In genomic region chrX:136182394-136182793, GRCh38 we compare ENCODE assay signal across 26 cellular contexts. TPM values are rescaled to one million over a fixed set of nuclear protein-coding genes. Genes with fewer than 3 reads are reported as not detected.
DNase-seq lines count a peak whose midpoint lies in the region; ATAC-seq, FAIRE-seq and TF ChIP-seq lines count a peak whose summit lies in the region.
"Had no signal": no experiment of that assay in that cellular context is flagged by ENCODE, and none has a peak within 500 bp of the region (broad histone marks: within the 10 kb centered on the region; RNA-seq: fewer than 3 reads in every experiment).

No MANE protein-coding gene starts in this region.

- TF ChIP-seq POLR2A in transverse colon (IDR thresholded peaks at IDR 0.05) (no peak), HepG2 (IDR thresholded peaks at IDR 0.05; ENCODE audit: insufficient read depth in 1 of 2, low read depth in 2 of 2, low read length in 2 of 2) (no peak)

- TF ChIP-seq CTCF in coronary artery (IDR thresholded peaks at IDR 0.05): no peak
- TF ChIP-seq CTCF in transverse colon (IDR thresholded peaks at IDR 0.05): no peak
- TF ChIP-seq CTCF in HepG2 (CRISPR knock-in tag; IDR thresholded peaks at IDR 0.05): no peak

- H3K36me3 ChIP-seq in transverse colon (no peaks in the 10 kb centered on the region), HepG2 (replicated peaks in 1 of 2; ENCODE audit: control insufficient read depth in 1 of 2, insufficient read depth in 2 of 2, low read length in 2 of 2) (no peaks in the 10 kb centered on the region)
- H3K36me3 ChIP-seq: adrenal gland, BLaER1, lower lobe of right lung had no signal

- TF ChIP-seq EP300 in transverse colon (IDR thresholded peaks at IDR 0.05; ENCODE audit: low read depth) (no peak), HepG2 (IDR thresholded peaks at IDR 0.05; ENCODE audit: low read depth in 2 of 2, low read length in 2 of 2) (no peak), HepG2 (CRISPR knock-in tag; IDR thresholded peaks at IDR 0.05; ENCODE audit: borderline replicate concordance) (no peak)

- peak; percentile 39 for ATAC-seq in left ventricle myocardium superior
- peak; percentile 59 for ATAC-seq in sciatic nerve
- no peak for ATAC-seq in HepG2
- ATAC-seq: activated CD8-positive, alpha-beta T cell treated with anti-CD3 and anti-CD28 coated beads for 36 hours; natural killer cell; Panc1 had no signal

- no peak for FAIRE-seq in HepG2 (lab: Jason Lieb, UNC)
- FAIRE-seq: keratinocyte had no signal

- in situ Hi-C loops in transverse colon (cut with MboI; ENCODE audit: low pct_ligation_motif_present in 1 of 4, low pct_unique_long_range_greater_than_20kb in 1 of 4, low sequenced_read_pairs in 3 of 4) (no loop called here), HepG2 (cut with HindIII; ENCODE audit: extremely low pct_ligation_motif_present, low pct_unique_long_range_greater_than_20kb) (no loop called here)

- H2AFZ ChIP-seq in HepG2 (ENCODE audit: low read length): no peak overlapping the region

- H3K79me2 ChIP-seq in HepG2 (ENCODE audit: insufficient read depth, low read length): no peaks in the 10 kb centered on the region

- H3K9ac ChIP-seq in HepG2 (ENCODE audit: insufficient read depth, low read depth, low read length): no peak overlapping the region
- H3K9ac ChIP-seq: BLaER1 had no signal

- CTCF ChIA-PET in HepG2 (lab: Yijun Ruan, JAX; ENCODE audit: low intra/inter-chr PET ratio, low total read pairs): no interaction called here

- POLR2A ChIA-PET in HepG2 (lab: Yijun Ruan, JAX): no interaction called here

- H3K9me3 ChIP-seq in transverse colon (no peaks in the 10 kb centered on the region), HepG2 (ENCODE audit: low read length) (no peaks in the 10 kb centered on the region)
- H3K9me3 ChIP-seq: adrenal gland, BLaER1, lower lobe of right lung had no signal

- 40 to 42% methylated on average over 2 to 3 of the region's 3 CpGs for WGBS in transverse colon (ENCODE audit: low coverage in 1 of 2), 2 donors
- WGBS in HepG2 (ENCODE audit: low lambda C conversion rate): 46% methylated on average over 3 of the region's 3 CpGs

- no peaks in the 10 kb centered on the region for H4K20me1 ChIP-seq in HepG2 (ENCODE audit: insufficient read depth, low read length)

- peak overlapping the region; percentile 23 to 40 for H3K27ac ChIP-seq in coronary artery
- peak overlapping the region; percentile 63 to 85 (median 75) for H3K27ac ChIP-seq in transverse colon
- H3K27ac ChIP-seq in HepG2 (ENCODE audit: extremely low read length, insufficient read depth, low read length): no peak overlapping the region
- H3K27ac ChIP-seq: adrenal gland, BLaER1, lower lobe of right lung had no signal

- TF ChIP-seq RAD21 in HepG2 (CRISPR knock-in tag; IDR thresholded peaks at IDR 0.05): no peak

- H3K4me3 ChIP-seq in coronary artery (no peak overlapping the region), transverse colon (no peak overlapping the region), HepG2 (replicated peaks in 1 of 3; ENCODE audit: insufficient read depth in 1 of 3, low read depth in 2 of 3, low read length in 3 of 3) (no peak overlapping the region)
- H3K4me3 ChIP-seq: adrenal gland, BLaER1, lower lobe of right lung had no signal

- intact Hi-C loops in left ventricle myocardium superior (cut with micrococcal nuclease): no loop called here
- intact Hi-C loops in sciatic nerve (cut with DNase I): no loop called here
- intact Hi-C loops in transverse colon (cut with DNase I; ENCODE audit: low total_unique reads): no loop called here
- intact Hi-C loops in HepG2 (cut with micrococcal nuclease; ENCODE audit: unreplicated experiment): no loop called here

- BruUV-seq in HepG2 (replicated peaks; lab: Mats Ljungman, UMichigan): no TSS peak

- no peak overlapping the region for H3K4me2 ChIP-seq in HepG2 (ENCODE audit: low read depth, low read length)
- H3K4me2 ChIP-seq: BLaER1 had no signal

- H3K4me1 ChIP-seq in transverse colon: peaks cover 3 to 20% (median 4%) of the 10 kb centered on the region in 4 donors
- H3K4me1 ChIP-seq in HepG2 (ENCODE audit: insufficient read depth, low read length): no peaks in the 10 kb centered on the region
- H3K4me1 ChIP-seq: lower lobe of right lung had no signal

- H3K27me3 ChIP-seq in transverse colon (no peaks in the 10 kb centered on the region), HepG2 (ENCODE audit: control insufficient read depth in 1 of 2, insufficient read depth in 2 of 2, low read length in 2 of 2) (no peaks in the 10 kb centered on the region)
- H3K27me3 ChIP-seq: adrenal gland had no signal

- DNase-seq in coronary artery (ENCODE audit: low spot score) (no peak), left ventricle myocardium superior (peak; percentile 30), sciatic nerve (ENCODE audit: low spot score) (no peak), transverse colon (no peak), NCI-H748 treated with DMSO at 0.1 percent for 48 hours (lab: John Stamatoyannopoulos, UW) (no peak), HepG2 (ENCODE audit: low spot score) (no peak), hippocampal formation (lab: John Stamatoyannopoulos, UW) (no peak)
- DNase-seq: activated CD4-positive, CD25-positive, alpha-beta regulatory T cell treated with anti-CD3 and anti-CD28 coated beads, Interleukin-2, amount 50 U/mL, for 72 hours; activated CD8-positive, alpha-beta T cell treated with anti-CD3 and anti-CD28 coated beads for 36 hours; activated naive CD4-positive, alpha-beta T cell treated with anti-CD3 and anti-CD28 coated beads for 36 hours; adrenal gland; cerebellar nuclear complex; lower lobe of right lung; MM.1S; natural killer cell; NCI-H1105 treated with DMSO at 0.1 percent for 48 hours; NCI-H2029 treated with DMSO at 0.1 percent for 48 hours; occipital lobe; SHP77 treated with DMSO at 0.1 percent for 48 hours; stimulated activated CD4-positive, alpha-beta T cell treated with anti-CD3 and anti-CD28 coated beads, Interleukin-1b, Interleukin-23, amount 100 ng/mL, for 48 hours; stimulated activated naive CD4-positive, alpha-beta T cell treated with Interleukin-2 at 50 U/mL for 16 hours; T-helper 2 cell; trophoblast cell had no signal

TF ChIP-seq in HepG2, 621 proteins besides CTCF, POLR2A, EP300 and RAD21 (continues in another document):
- TF ChIP-seq ZBTB46 (CRISPR knock-in tag; IDR thresholded peaks at IDR 0.05; ENCODE audit: borderline replicate concordance): no peak
- no peak for TF ChIP-seq GATA4 (IDR thresholded peaks at IDR 0.05; ENCODE audit: borderline replicate concordance, low read depth)
- no peak for TF ChIP-seq PAWR (CRISPR knock-in tag; IDR thresholded peaks at IDR 0.05; ENCODE audit: borderline replicate concordance)
- TF ChIP-seq ATF7-NPFF (CRISPR knock-in tag; IDR thresholded peaks at IDR 0.05; ENCODE audit: low read depth): no peak
- TF ChIP-seq ZNF615 (CRISPR knock-in tag; IDR thresholded peaks at IDR 0.05; ENCODE audit: borderline replicate concordance): no peak
- TF ChIP-seq, protein P1, sequence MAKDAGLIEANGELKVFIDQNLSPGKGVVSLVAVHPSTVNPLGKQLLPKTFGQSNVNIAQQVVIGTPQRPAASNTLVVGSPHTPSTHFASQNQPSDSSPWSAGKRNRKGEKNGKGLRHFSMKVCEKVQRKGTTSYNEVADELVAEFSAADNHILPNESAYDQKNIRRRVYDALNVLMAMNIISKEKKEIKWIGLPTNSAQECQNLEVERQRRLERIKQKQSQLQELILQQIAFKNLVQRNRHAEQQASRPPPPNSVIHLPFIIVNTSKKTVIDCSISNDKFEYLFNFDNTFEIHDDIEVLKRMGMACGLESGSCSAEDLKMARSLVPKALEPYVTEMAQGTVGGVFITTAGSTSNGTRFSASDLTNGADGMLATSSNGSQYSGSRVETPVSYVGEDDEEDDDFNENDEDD (CRISPR knock-in tag; IDR thresholded peaks at IDR 0.05; ENCODE audit: borderline replicate concordance): no peak
- TF ChIP-seq MAFK (conservative IDR thresholded peaks at IDR 0.05 in 1 of 2, IDR thresholded peaks at IDR 0.05 in 1 of 2; ENCODE audit: low read length in 2 of 2): no peak

RNA-seq across cellular contexts. Expression of gene FHL1, which starts 35.1 kb away (rescaled TPM):
- total RNA-seq in left ventricle myocardium superior (772 TPM), sciatic nerve (174 TPM), transverse colon (100 to 1,000 TPM; 139 to 617 (median 162) TPM), HepG2 (2016; rRNA removed; fragmentation: Illumina TruSeq; extraction: Trizol) (not detected in 2 replicates)
- not detected in 2 replicates for total RNA-seq in HepG2 (2016; cell fraction: cytosol; rRNA removed; fragmentation: Illumina TruSeq; extraction: Trizol; ENCODE audit: low read depth)
- total RNA-seq in HepG2 (2016; cell fraction: insoluble cytoplasmic fraction; rRNA removed; fragmentation: Illumina TruSeq; extraction: Trizol): not detected in 2 replicates
- not detected in 2 replicates for total RNA-seq in HepG2 (2016; cell fraction: membrane; rRNA removed; fragmentation: Illumina TruSeq; extraction: Trizol)
- total RNA-seq in HepG2 (2016; cell fraction: nucleus; rRNA removed; fragmentation: Illumina TruSeq; extraction: Trizol): not detected in 2 replicates
- polyA plus RNA-seq in HepG2 (2011; rRNA removed): 0.24 and 0.33 TPM in 2 replicates
- polyA plus RNA-seq in HepG2 (2011; cell fraction: cytosol; rRNA removed): 0.15 and 0.18 TPM in 2 replicates
- polyA plus RNA-seq in HepG2 (2011; cell fraction: nucleus; rRNA removed): 0.14 and 0.18 TPM in 2 replicates
- polyA plus RNA-seq in HepG2 (2012): 0.28 TPM in 1 of 2 replicates, not detected in the other
- not detected in 2 replicates for polyA plus RNA-seq in HepG2 (2016; cell fraction: cytosol; fragmentation: Illumina TruSeq; extraction: Trizol; ENCODE audit: low read depth)
- polyA plus RNA-seq in HepG2 (2016; cell fraction: insoluble cytoplasmic fraction; fragmentation: Illumina TruSeq; extraction: Trizol; ENCODE audit: low read depth): 0.11 TPM in 1 of 2 replicates, not detected in the other
- polyA plus RNA-seq in HepG2 (2016; cell fraction: membrane; fragmentation: Illumina TruSeq; extraction: Trizol; ENCODE audit: low read depth): 0.07 TPM in 1 of 2 replicates, not detected in the other
- polyA plus RNA-seq in HepG2 (2016; cell fraction: nucleus; fragmentation: Illumina TruSeq; extraction: Trizol; ENCODE audit: insufficient read depth, low read depth): not detected in 2 replicates
- 1.0 and 84.7 TPM in 2 replicates for polyA minus RNA-seq in HepG2 (2011; rRNA and poly(A)+ RNA removed; ENCODE audit: low replicate concordance)
- polyA minus RNA-seq in HepG2 (2011; cell fraction: cytosol; rRNA and poly(A)+ RNA removed): 0.40 TPM in 1 of 2 replicates, not detected in the other
- 0.62 and 0.90 TPM in 2 replicates for polyA minus RNA-seq in HepG2 (2011; cell fraction: nucleus; rRNA and poly(A)+ RNA removed)

Comparison
In these comparisons a context has a peak if more than half of its experiments do, and no peak if none do; other contexts are left out.
1. RNA of gene FHL1, which starts 35.1 kb away (total RNA-seq): 772 TPM in left ventricle myocardium superior (single experiment), 139 to 617 TPM in transverse colon and 174 TPM in sciatic nerve (single experiment); not detected in HepG2; every median in the first group is over 100 times any median in the second.